ENCODE assay signal across 19 cellular contexts in the genomic region with DNA sequence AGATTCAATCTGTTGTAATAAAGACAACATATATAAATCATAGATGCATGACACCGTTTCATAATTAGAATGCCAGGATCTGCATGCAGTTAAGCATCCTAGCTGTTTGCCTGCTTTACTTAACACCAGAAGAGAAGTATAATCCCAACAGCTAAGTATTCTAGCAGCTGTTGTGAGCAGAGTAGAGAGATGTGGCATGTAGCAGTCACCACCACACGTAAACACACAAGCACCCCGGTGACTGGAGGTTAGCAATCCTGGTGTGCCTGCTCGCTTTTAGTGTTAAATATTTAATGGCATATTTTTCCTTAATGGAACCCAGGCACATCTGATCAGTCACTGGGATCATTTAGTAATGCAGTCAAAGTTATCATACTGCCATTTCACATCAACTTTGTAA.
DNase-seq lines count a peak whose midpoint lies in the region; ATAC-seq and TF ChIP-seq lines count a peak whose summit lies in the region.
"Had no signal": no experiment of that assay in that cellular context is flagged by ENCODE, and none has a peak within 500 bp of the region (broad histone marks: within the 10 kb centered on the region; RNA-seq: fewer than 3 reads in every experiment).

No MANE protein-coding gene starts in this region.

- CTCF ChIA-PET in HEK293T (lab: Yijun Ruan, JAX) = interaction anchor here (0.6 kb wide), 1 partner anchor 127 kb away, joined by 3 read pairs; no protein-coding TSS in a partner anchor
- CTCF ChIA-PET in CD4-positive, alpha-beta T cell (lab: Charles Lee) = no interaction called here

- POLR2A ChIA-PET in HEK293T (lab: Yijun Ruan, JAX) = no interaction called here
- POLR2A ChIA-PET in CD4-positive, alpha-beta T cell (lab: Charles Lee) = no interaction called here

- H3K27me3 ChIP-seq in SJCRH30 = no peaks in the 10 kb centered on the region
- H3K27me3 ChIP-seq in CD4-positive, alpha-beta T cell (ENCODE audit: control insufficient read depth, insufficient read depth, low read length) = no peaks in the 10 kb centered on the region
- H3K27me3 ChIP-seq: BLaER1 treated with 17β-estradiol and CSF1 and Interleukin-3, amounts not matched to agents 10 nM and 100 nM had no signal

- peaks cover 13% of the 10 kb centered on the region for H3K36me3 Mint-ChIP-seq in CD4-positive, alpha-beta T cell (ENCODE audit: low read depth)

- H3K27ac Mint-ChIP-seq in CD4-positive, alpha-beta T cell = no peak overlapping the region
- H3K27ac Mint-ChIP-seq: T-helper 17 cell had no signal

- H3K4me3 ChIP-seq in SJCRH30 = no peak overlapping the region
- H3K4me3 ChIP-seq: BLaER1 treated with 17β-estradiol and CSF1 and Interleukin-3, amounts not matched to agents 10 nM and 100 nM; GM23248; K562; PC-9 had no signal

- ATAC-seq in CD4-positive, alpha-beta T cell (ENCODE audit: poor library complexity) = no peak
- ATAC-seq: HCT116, K562, T-helper 17 cell had no signal

- H3K27ac ChIP-seq in SJCRH30 = no peak overlapping the region
- no peak overlapping the region for H3K27ac ChIP-seq in CD4-positive, alpha-beta T cell (ENCODE audit: low read depth, low read length)
- H3K27ac ChIP-seq: BLaER1 treated with 17β-estradiol and CSF1 and Interleukin-3, amounts not matched to agents 10 nM and 100 nM; GM23248; PC-9; RWPE1 had no signal

- H3K4me1 Mint-ChIP-seq in CD4-positive, alpha-beta T cell (ENCODE audit: low read depth) = no peaks in the 10 kb centered on the region

- H3K4me1 ChIP-seq in SJCRH30 = peaks cover 23% of the 10 kb centered on the region

- H3K9me3 Mint-ChIP-seq in CD4-positive, alpha-beta T cell = no peaks in the 10 kb centered on the region

- intact Hi-C loops in CD4-positive, alpha-beta T cell (cut with DNase I, micrococcal nuclease) = no loop called here

- H3K4me3 Mint-ChIP-seq in CD4-positive, alpha-beta T cell = no peak overlapping the region
- H3K4me3 Mint-ChIP-seq: T-helper 17 cell had no signal

- DNase-seq in HEK293T (ENCODE audit: extremely low spot score) (no peak), NCI-H1694 treated with DMSO at 0.1 percent for 48 hours (lab: John Stamatoyannopoulos, UW) (peak; percentile 64), SJCRH30 (peak; percentile 9 to 45), myocyte (ENCODE audit: low read depth) (peak; percentile 48), cerebellar cortex (ENCODE audit: low spot score) (no peak)
- DNase-seq in CD4-positive, alpha-beta T cell = no peak
- no peak for DNase-seq in stimulated activated naive CD4-positive, alpha-beta T cell treated with Interleukin-2 at 50 U/mL for 16 hours (lab: John Stamatoyannopoulos, UW)
- DNase-seq: GM23248, MV-4-11, NCI-H2029, NCI-H2171, NCI-H774, PC-9, SIG-M5, T-helper 17 cell had no signal

- H3K27me3 Mint-ChIP-seq in CD4-positive, alpha-beta T cell = no peaks in the 10 kb centered on the region
- H3K27me3 Mint-ChIP-seq: T-helper 17 cell had no signal

- no peaks in the 10 kb centered on the region for H3K36me3 ChIP-seq in SJCRH30

- TF ChIP-seq CTCF in CD4-positive, alpha-beta T cell (IDR thresholded peaks at IDR 0.05) = no peak

- no peaks in the 10 kb centered on the region for H3K9me3 ChIP-seq in SJCRH30 (replicated peaks)
- H3K9me3 ChIP-seq in CD4-positive, alpha-beta T cell (ENCODE audit: control insufficient read depth, low read length) = no peaks in the 10 kb centered on the region
- H3K9me3 ChIP-seq: BLaER1 treated with 17β-estradiol and CSF1 and Interleukin-3, amounts not matched to agents 10 nM and 100 nM had no signal

TF ChIP-seq in HEK293T, 16 proteins besides CTCF, POLR2A, EP300 and RAD21:
- TF ChIP-seq SUZ12 (IDR thresholded peaks at IDR 0.05) = no peak
- TF ChIP-seq, protein P1, sequence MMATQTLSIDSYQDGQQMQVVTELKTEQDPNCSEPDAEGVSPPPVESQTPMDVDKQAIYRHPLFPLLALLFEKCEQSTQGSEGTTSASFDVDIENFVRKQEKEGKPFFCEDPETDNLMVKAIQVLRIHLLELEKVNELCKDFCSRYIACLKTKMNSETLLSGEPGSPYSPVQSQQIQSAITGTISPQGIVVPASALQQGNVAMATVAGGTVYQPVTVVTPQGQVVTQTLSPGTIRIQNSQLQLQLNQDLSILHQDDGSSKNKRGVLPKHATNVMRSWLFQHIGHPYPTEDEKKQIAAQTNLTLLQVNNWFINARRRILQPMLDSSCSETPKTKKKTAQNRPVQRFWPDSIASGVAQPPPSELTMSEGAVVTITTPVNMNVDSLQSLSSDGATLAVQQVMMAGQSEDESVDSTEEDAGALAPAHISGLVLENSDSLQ (IDR thresholded peaks at IDR 0.05) = 0 out of 2 replicates have a peak, but pooled peaks have one; percentile 27
- no peak for TF ChIP-seq LEF1 (IDR thresholded peaks at IDR 0.05; ENCODE audit: borderline replicate concordance)
- TF ChIP-seq BHLHE40 (IDR thresholded peaks at IDR 0.05; ENCODE audit: borderline replicate concordance) = no peak
- TF ChIP-seq ZNF384 (IDR thresholded peaks at IDR 0.05) = no peak
- no peak for TF ChIP-seq SP1 (IDR thresholded peaks at IDR 0.05)
- no peak for TF ChIP-seq TARDBP (IDR thresholded peaks at IDR 0.05)
- no peak for TF ChIP-seq FOXA1 (IDR thresholded peaks at IDR 0.05)

Comparison
In these comparisons a context has a peak if more than half of its experiments do, and no peak if none do; other contexts are left out.
1. DNase-seq: peak in NCI-H1694 treated with DMSO at 0.1 percent for 48 hours (single experiment), SJCRH30 (2 of 2) and myocyte (single experiment); none in HEK293T (single experiment), CD4-positive, alpha-beta T cell (0 of 10), cerebellar cortex (single experiment) and stimulated activated naive CD4-positive, alpha-beta T cell treated with Interleukin-2 at 50 U/mL for 16 hours (single experiment).